ENCODE assay signal across 8 cellular contexts in the genomic region with DNA sequence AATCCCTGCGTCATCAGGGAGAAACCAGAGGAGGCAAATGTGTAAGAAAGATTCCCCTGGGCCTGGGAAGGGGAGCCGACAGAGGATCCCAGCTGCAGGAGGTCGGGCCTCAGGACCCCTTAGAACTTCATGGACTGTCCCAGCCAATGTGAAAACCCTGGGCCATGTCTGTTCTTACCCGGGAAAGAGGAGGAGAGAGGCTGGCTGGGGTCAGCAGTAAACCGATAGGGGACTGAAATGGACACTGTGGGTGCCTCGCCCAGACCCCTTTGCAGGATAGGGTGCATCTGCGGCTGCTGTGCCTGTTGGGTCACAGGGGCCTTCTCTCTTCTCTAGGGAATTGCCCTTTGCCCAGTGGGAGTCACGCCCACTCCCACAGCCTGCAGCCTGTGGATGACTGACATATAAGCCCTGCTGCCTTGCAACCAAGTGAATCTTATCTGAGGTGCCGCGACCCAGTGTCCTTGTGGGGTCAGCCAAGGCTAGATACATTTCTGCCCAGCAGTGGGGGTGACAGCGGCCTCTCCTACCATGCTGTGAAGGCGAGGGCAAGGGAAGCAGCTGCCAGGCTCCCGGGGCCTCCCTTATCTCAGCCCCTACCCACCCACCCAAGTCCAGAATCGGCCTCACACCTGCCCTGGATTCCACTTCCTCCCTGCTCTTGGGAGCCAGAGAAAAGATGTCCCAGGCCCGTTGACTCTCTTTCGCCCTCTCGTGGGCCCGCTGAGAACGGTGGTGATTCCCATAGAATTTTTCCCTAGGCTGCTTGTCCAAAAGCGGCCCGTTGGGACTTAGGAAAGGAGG. TPM values are rescaled to one million over a fixed set of nuclear protein-coding genes. Genes with fewer than 3 reads are reported as not detected.
DNase-seq lines count a peak whose midpoint lies in the region; ATAC-seq and TF ChIP-seq lines count a peak whose summit lies in the region.

No MANE protein-coding gene starts in this region.

- peaks cover 10% of the 10 kb centered on the region for H3K4me1 Mint-ChIP-seq in activated T-helper 1 cell treated with anti-CD3 and anti-CD28 coated beads, Interleukin-12 subunit alpha, Interleukin-12 subunit beta, Interleukin-2, Interleukin-4 antibody, amounts not matched to agents 30 ng/mL and 10 ng/mL and 1 ng/mL, durations not matched to agents 14 hours and 24 hours and 36 hours (ENCODE audit: low read depth)

- WGBS in gastroesophageal sphincter (ENCODE audit: low coverage in 1 of 2), 2 donors, result 44 to 57% methylated on average over 8 to 14 of the region's 21 CpGs
- 52% methylated on average over 21 of the region's 21 CpGs for WGBS in prostate gland

- no peak for TF ChIP-seq EP300 in gastroesophageal sphincter (IDR thresholded peaks at IDR 0.05)

- H3K27ac ChIP-seq in gastroesophageal sphincter (no peak overlapping the region), prostate gland (no peak overlapping the region)

- peaks cover 3% of the 10 kb centered on the region for H3K27me3 ChIP-seq in gastroesophageal sphincter
- H3K27me3 ChIP-seq in prostate gland (replicated peaks; ENCODE audit: insufficient read depth), result no peaks in the 10 kb centered on the region

- TF ChIP-seq CTCF in gastroesophageal sphincter (IDR thresholded peaks at IDR 0.05), result peak; percentile 45 to 73 (median 66)
- peak in 3 of 4 experiments; percentile 36 to 56 (median 51) for TF ChIP-seq CTCF in prostate gland (IDR thresholded peaks at IDR 0.05)

- H3K36me3 Mint-ChIP-seq in activated T-helper 1 cell treated with anti-CD3 and anti-CD28 coated beads, Interleukin-12 subunit alpha, Interleukin-12 subunit beta, Interleukin-2, Interleukin-4 antibody, amounts not matched to agents 30 ng/mL and 10 ng/mL and 1 ng/mL, durations not matched to agents 14 hours and 24 hours and 36 hours (ENCODE audit: low read depth), result peaks cover 5% of the 10 kb centered on the region

- DNase-seq in activated gamma-delta T cell treated with Interleukin-2 at 50 U/mL for 16 hours (peak; percentile 16), activated gamma-delta T cell (lab: John Stamatoyannopoulos, UW) (no peak), NCI-H82 (lab: John Stamatoyannopoulos, UW) (peak; percentile 77), prostate gland (ENCODE audit: low spot score) (peak; percentile 30), putamen (ENCODE audit: low spot score) (no peak)
- peak; percentile 34 for DNase-seq in activated T-helper 1 cell treated with anti-CD3 and anti-CD28 coated beads, Interleukin-12 subunit alpha, Interleukin-12 subunit beta, Interleukin-2, Interleukin-4 antibody, amounts not matched to agents 30 ng/mL and 10 ng/mL and 1 ng/mL, durations not matched to agents 14 hours and 24 hours and 36 hours (ENCODE audit: low spot score)

- peaks cover 14% of the 10 kb centered on the region for H3K27me3 Mint-ChIP-seq in activated T-helper 1 cell treated with anti-CD3 and anti-CD28 coated beads, Interleukin-12 subunit alpha, Interleukin-12 subunit beta, Interleukin-2, Interleukin-4 antibody, amounts not matched to agents 30 ng/mL and 10 ng/mL and 1 ng/mL, durations not matched to agents 14 hours and 24 hours and 36 hours (ENCODE audit: insufficient read depth)

- H3K27ac Mint-ChIP-seq in activated T-helper 1 cell treated with anti-CD3 and anti-CD28 coated beads, Interleukin-12 subunit alpha, Interleukin-12 subunit beta, Interleukin-2, Interleukin-4 antibody, amounts not matched to agents 30 ng/mL and 10 ng/mL and 1 ng/mL, durations not matched to agents 14 hours and 24 hours and 36 hours, result no peak overlapping the region

- TF ChIP-seq POLR2A in gastroesophageal sphincter (IDR thresholded peaks at IDR 0.05), result no peak
- TF ChIP-seq POLR2A in prostate gland (IDR thresholded peaks at IDR 0.05), result no peak

- H3K36me3 ChIP-seq in gastroesophageal sphincter (no peaks in the 10 kb centered on the region), prostate gland (no peaks in the 10 kb centered on the region)

- intact Hi-C loops in activated T-helper 1 cell treated with anti-CD3 and anti-CD28 coated beads, Interleukin-12 subunit alpha, Interleukin-12 subunit beta, Interleukin-2, Interleukin-4 antibody, amounts not matched to agents 30 ng/mL and 10 ng/mL and 1 ng/mL, durations not matched to agents 14 hours and 24 hours and 36 hours (cut with micrococcal nuclease), result loop anchor here (1.0 kb wide), 1 partner anchor 77 kb away; no protein-coding TSS in a partner anchor
- intact Hi-C loops in prostate gland (cut with DNase I), result no loop called here

- no peaks in the 10 kb centered on the region for H3K9me3 ChIP-seq in gastroesophageal sphincter
- H3K9me3 ChIP-seq in prostate gland, result no peaks in the 10 kb centered on the region

- H3K4me1 ChIP-seq in gastroesophageal sphincter (no peaks in the 10 kb centered on the region), prostate gland (replicated peaks) (no peaks in the 10 kb centered on the region)

- H3K4me3 ChIP-seq in gastroesophageal sphincter (no peak overlapping the region), prostate gland (no peak overlapping the region)

- peaks cover 12% of the 10 kb centered on the region for H3K9me3 Mint-ChIP-seq in activated T-helper 1 cell treated with anti-CD3 and anti-CD28 coated beads, Interleukin-12 subunit alpha, Interleukin-12 subunit beta, Interleukin-2, Interleukin-4 antibody, amounts not matched to agents 30 ng/mL and 10 ng/mL and 1 ng/mL, durations not matched to agents 14 hours and 24 hours and 36 hours

- no peak overlapping the region for H3K4me3 Mint-ChIP-seq in activated T-helper 1 cell treated with anti-CD3 and anti-CD28 coated beads, Interleukin-12 subunit alpha, Interleukin-12 subunit beta, Interleukin-2, Interleukin-4 antibody, amounts not matched to agents 30 ng/mL and 10 ng/mL and 1 ng/mL, durations not matched to agents 14 hours and 24 hours and 36 hours

- peak; percentile 39 for ATAC-seq in gastroesophageal sphincter
- no peak for ATAC-seq in HG03175 (IDR thresholded peaks at IDR 0.05; ENCODE audit: unreplicated experiment)

RNA-seq across cellular contexts. Expression of a gene that starts 57.1 kb away (rescaled TPM):
- 34.5 and 34.7 TPM in 2 replicates for total RNA-seq in activated T-helper 1 cell treated with anti-CD3 and anti-CD28 coated beads, Interleukin-12 subunit alpha, Interleukin-12 subunit beta, Interleukin-2, Interleukin-4 antibody, amounts not matched to agents 30 ng/mL and 10 ng/mL and 1 ng/mL, durations not matched to agents 14 hours and 24 hours and 36 hours
- total RNA-seq in gastroesophageal sphincter (1 to 10 TPM; 2.3 to 7.6 (median 6.1) TPM), prostate gland (10 to 100 TPM; 22.7 to 26.6 TPM)

Comparison
In these comparisons a context has a peak if more than half of its experiments do, and no peak if none do; other contexts are left out.
1. DNase-seq: peak in activated gamma-delta T cell treated with Interleukin-2 at 50 U/mL for 16 hours (single experiment), NCI-H82 (single experiment), activated T-helper 1 cell treated with anti-CD3 and anti-CD28 coated beads, Interleukin-12 subunit alpha, Interleukin-12 subunit beta, Interleukin-2, Interleukin-4 antibody, amounts not matched to agents 30 ng/mL and 10 ng/mL and 1 ng/mL, durations not matched to agents 14 hours and 24 hours and 36 hours (single experiment) and prostate gland (single experiment); none in activated gamma-delta T cell (single experiment) and putamen (single experiment).